In genomic region chr2:32523711-32524110, GRCh38 we compare ENCODE assay signal across 26 cellular contexts.
"Had no signal": no experiment of that assay in that cellular context is flagged by ENCODE, and none has a peak within 500 bp of the region (broad histone marks: within the 10 kb centered on the region; RNA-seq: fewer than 3 reads in every experiment).

No MANE protein-coding gene starts in this region.

- H3K27me3 ChIP-seq: foreskin keratinocyte, left lung, right lobe of liver, testis, transverse colon had no signal

- ATAC-seq: activated naive CD4-positive, alpha-beta T cell treated with anti-CD3 and anti-CD28 coated beads, Interleukin-2, amount 50 U/mL, for 72 hours; activated T-cell treated with anti-CD3 and anti-CD28 coated beads, Interleukin-2, amount 50 U/mL, for 4 hours; activated T-helper 17 cell treated with anti-CD3 and anti-CD28 coated beads, Interleukin-2, amount 50 U/mL, for 72 hours; effector memory CD8-positive, alpha-beta T cell; foreskin keratinocyte; left lung; lower lobe of right lung; natural killer cell treated with Interleukin-12 subunit alpha and Interleukin-12 subunit beta and Interleukin-15 and Interleukin-18, amount 100 ng/mL, for 72 hours; right lobe of liver; stimulated activated naive CD8-positive, alpha-beta T cell treated with anti-CD3 and anti-CD28 coated beads, Interleukin-15, Interleukin-2, amounts not matched to agents 100 U/mL and 50 U/mL, for 24 hours had no signal

- H3K9me3 ChIP-seq: left lung, lower lobe of right lung, right lobe of liver, testis, transverse colon had no signal

- H3K4me1 Mint-ChIP-seq: activated CD4-positive, alpha-beta memory T cell treated with anti-CD3 and anti-CD28 coated beads, Interleukin-2, amount 10 ng/mL, durations not matched to agents 7 days and 5 days; activated CD4-positive, alpha-beta T cell treated with anti-CD3 and anti-CD28 coated beads, Interleukin-2, amount 10 ng/mL, durations not matched to agents 24 days and 14 days; activated T-helper 17 cell treated with anti-CD3 and anti-CD28 coated beads, Interleukin-2, amount 50 U/mL, for 72 hours; brain had no signal

- H3K27me3 Mint-ChIP-seq: activated CD4-positive, alpha-beta memory T cell treated with anti-CD3 and anti-CD28 coated beads, Interleukin-2, amount 10 ng/mL, durations not matched to agents 7 days and 5 days; activated CD4-positive, alpha-beta T cell treated with anti-CD3 and anti-CD28 coated beads, Interleukin-2, amount 10 ng/mL, durations not matched to agents 24 days and 14 days; activated T-helper 17 cell treated with anti-CD3 and anti-CD28 coated beads, Interleukin-2, amount 50 U/mL, for 72 hours; effector memory CD8-positive, alpha-beta T cell; natural killer cell treated with Interleukin-12 subunit alpha and Interleukin-12 subunit beta and Interleukin-15 and Interleukin-18, amount 100 ng/mL, for 72 hours; progenitor cell of endocrine pancreas had no signal

- H3K4me3 ChIP-seq: left lung, lower lobe of right lung, right lobe of liver, skin epidermis, testis, transverse colon had no signal

- H3K9me3 Mint-ChIP-seq: activated CD4-positive, alpha-beta memory T cell treated with anti-CD3 and anti-CD28 coated beads, Interleukin-2, amount 10 ng/mL, durations not matched to agents 7 days and 5 days; activated CD4-positive, alpha-beta T cell treated with anti-CD3 and anti-CD28 coated beads, Interleukin-2, amount 10 ng/mL, durations not matched to agents 24 days and 14 days; activated naive CD4-positive, alpha-beta T cell treated with anti-CD3 and anti-CD28 coated beads, Interleukin-2, amount 50 U/mL, for 72 hours; activated T-cell treated with anti-CD3 and anti-CD28 coated beads, Interleukin-2, amount 50 U/mL, for 4 hours; activated T-helper 17 cell treated with anti-CD3 and anti-CD28 coated beads, Interleukin-2, amount 50 U/mL, for 72 hours; brain; effector memory CD8-positive, alpha-beta T cell; natural killer cell treated with Interleukin-12 subunit alpha and Interleukin-12 subunit beta and Interleukin-15 and Interleukin-18, amount 100 ng/mL, for 72 hours; T-helper 1 cell treated with Interleukin-12 subunit alpha and Interleukin-12 subunit beta and Interleukin-4 antibody, amounts not matched to agents 30 μg/mL and 1 μg/mL, for 36 hours had no signal

- H3K4me1 ChIP-seq: foreskin keratinocyte, left lung, lower lobe of right lung, right lobe of liver, testis, transverse colon had no signal

- H3K27ac ChIP-seq: foreskin keratinocyte, left lung, lower lobe of right lung, right lobe of liver, skin epidermis, testis, transverse colon had no signal

- H3K4me3 Mint-ChIP-seq: activated CD4-positive, alpha-beta memory T cell treated with anti-CD3 and anti-CD28 coated beads, Interleukin-2, amount 10 ng/mL, durations not matched to agents 7 days and 5 days; activated CD4-positive, alpha-beta T cell treated with anti-CD3 and anti-CD28 coated beads, Interleukin-2, amount 10 ng/mL, durations not matched to agents 24 days and 14 days; activated T-cell treated with anti-CD3 and anti-CD28 coated beads, Interleukin-2, amount 50 U/mL, for 4 hours; activated T-helper 17 cell treated with anti-CD3 and anti-CD28 coated beads, Interleukin-2, amount 50 U/mL, for 72 hours; brain; effector memory CD8-positive, alpha-beta T cell; natural killer cell treated with Interleukin-12 subunit alpha and Interleukin-12 subunit beta and Interleukin-15 and Interleukin-18, amount 100 ng/mL, for 72 hours; T-helper 1 cell treated with Interleukin-12 subunit alpha and Interleukin-12 subunit beta and Interleukin-4 antibody, amounts not matched to agents 30 μg/mL and 1 μg/mL, for 36 hours had no signal

- H3K27ac Mint-ChIP-seq: activated CD4-positive, alpha-beta memory T cell treated with anti-CD3 and anti-CD28 coated beads, Interleukin-2, amount 10 ng/mL, durations not matched to agents 7 days and 5 days; activated CD4-positive, alpha-beta T cell treated with anti-CD3 and anti-CD28 coated beads, Interleukin-2, amount 10 ng/mL, durations not matched to agents 24 days and 14 days; activated naive CD4-positive, alpha-beta T cell treated with anti-CD3 and anti-CD28 coated beads, Interleukin-2, amount 50 U/mL, for 72 hours; activated T-helper 17 cell treated with anti-CD3 and anti-CD28 coated beads, Interleukin-2, amount 50 U/mL, for 72 hours; effector memory CD8-positive, alpha-beta T cell; natural killer cell treated with Interleukin-12 subunit alpha and Interleukin-12 subunit beta and Interleukin-15 and Interleukin-18, amount 100 ng/mL, for 72 hours; progenitor cell of endocrine pancreas; T-helper 1 cell treated with Interleukin-12 subunit alpha and Interleukin-12 subunit beta and Interleukin-4 antibody, amounts not matched to agents 30 μg/mL and 1 μg/mL, for 36 hours had no signal

- DNase-seq: activated CD4-positive, alpha-beta memory T cell treated with anti-CD3 and anti-CD28 coated beads, Interleukin-2, amount 10 ng/mL, durations not matched to agents 7 days and 5 days; activated CD4-positive, alpha-beta T cell treated with anti-CD3 and anti-CD28 coated beads, Interleukin-2, amount 10 ng/mL, durations not matched to agents 24 days and 14 days; activated CD4-positive, CD25-positive, alpha-beta regulatory T cell treated with anti-CD3 and anti-CD28 coated beads, Interleukin-2, amount 50 U/mL, for 72 hours; activated gamma-delta T cell treated with Interleukin-2 at 50 U/mL for 16 hours; activated T-cell treated with anti-CD3 and anti-CD28 coated beads, Interleukin-2, amount 50 U/mL, for 4 hours; anterior cingulate cortex; cortex of kidney; effector memory CD8-positive, alpha-beta T cell; foreskin keratinocyte; left lung; lower lobe of right lung; mesenchymal stem cell; right lobe of liver; stimulated activated CD4-positive, alpha-beta T cell treated with anti-CD3 and anti-CD28 coated beads, Interleukin-12 subunit alpha, Interleukin-12 subunit beta, amount 100 ng/mL, for 4 hours; stimulated activated CD4-positive, alpha-beta T cell treated with anti-CD3 and anti-CD28 coated beads, Interleukin-4, amount 100 ng/mL, for 1 hour; stimulated activated naive CD8-positive, alpha-beta T cell treated with anti-CD3 and anti-CD28 coated beads, Interleukin-15, Interleukin-2, amounts not matched to agents 100 U/mL and 50 U/mL, for 24 hours; T1000; testis; transverse colon had no signal
